In genomic region chr17:20226814-20227482, GRCh38 we compare ENCODE assay signal across 8 cellular contexts.
DNase-seq lines count a peak whose midpoint lies in the region; ATAC-seq and TF ChIP-seq lines count a peak whose summit lies in the region.

No MANE protein-coding gene starts in this region.

- no peak for TF ChIP-seq POLR2A in esophagus squamous epithelium (IDR thresholded peaks at IDR 0.05)

- POLR2A ChIA-PET in PC-3 (lab: Charles Lee; ENCODE audit: unreplicated experiment) = no interaction called here
- POLR2A ChIA-PET in naive thymus-derived CD8-positive, alpha-beta T cell (lab: Charles Lee) = interaction anchor here (0.6 to 1.9 kb wide), 5 partner anchors 18 to 93 kb away, joined by 3 to 10 read pairs (median 4); no protein-coding TSS in a partner anchor

- H3K4me3 ChIP-seq in GM12864 (ENCODE audit: low read depth, low read length) (no peak overlapping the region), PC-3 (ENCODE audit: low read length) (no peak overlapping the region), esophagus squamous epithelium (no peak overlapping the region)

- DNase-seq in GM12864 (ENCODE audit: low read depth) (no peak), HUDEP-2 (lab: John Stamatoyannopoulos, UW; ENCODE audit: unreplicated experiment in 76 of 76) (peak in 71 of 76 experiments; percentile 15 to 85 (median 67)), PC-3 (peak; percentile 84), activated T-cell treated with anti-CD3 and anti-CD28 coated beads for 48 hours (ENCODE audit: low read depth) (peak; percentile 71), esophagus squamous epithelium (lab: John Stamatoyannopoulos, UW) (no peak)
- peak; percentile 67 to 89 (median 78) for DNase-seq in naive thymus-derived CD8-positive, alpha-beta T cell
- peak; percentile 36 to 54 for DNase-seq in stimulated activated CD8-positive, alpha-beta memory T cell treated with anti-CD3 and anti-CD28 coated beads, Interleukin-7, amount 100 ng/mL, for 48 hours (ENCODE audit: extremely low read depth in 1 of 2, low read depth in 1 of 2)

- H3K27me3 ChIP-seq in PC-3 (ENCODE audit: low read length) (no peaks in the 10 kb centered on the region), esophagus squamous epithelium (no peaks in the 10 kb centered on the region)

- H3K9me3 ChIP-seq in PC-3 (ENCODE audit: low read length) (no peaks in the 10 kb centered on the region), esophagus squamous epithelium (no peaks in the 10 kb centered on the region)

- no peaks in the 10 kb centered on the region for H3K36me3 Mint-ChIP-seq in naive thymus-derived CD8-positive, alpha-beta T cell

- H3K36me3 ChIP-seq in PC-3 (ENCODE audit: low read depth, low read length) (peaks cover 2% of the 10 kb centered on the region; the same call in 1 of the 2 replicates), esophagus squamous epithelium (peaks cover 0 to 9% (median 0%) of the 10 kb centered on the region in 3 donors)

- H3K4me3 Mint-ChIP-seq in naive thymus-derived CD8-positive, alpha-beta T cell = peak overlapping the region in 4 of 10 donors; percentile 5 to 58 (median 36)

- no peak overlapping the region for H3K4me2 ChIP-seq in PC-3 (ENCODE audit: low read length)

- peaks cover 0 to 6% (median 2%) of the 10 kb centered on the region in 5 donors for H3K27me3 Mint-ChIP-seq in naive thymus-derived CD8-positive, alpha-beta T cell

- H3K27ac ChIP-seq in PC-3 (ENCODE audit: low read length) (no peak overlapping the region), esophagus squamous epithelium (no peak overlapping the region)

- H2AFZ ChIP-seq in PC-3 (ENCODE audit: low read length) = no peak overlapping the region

- no peaks in the 10 kb centered on the region; the same call in 1 of the 2 replicates for H3K79me2 ChIP-seq in PC-3 (ENCODE audit: low read length)

- peak; percentile 90 for ATAC-seq in PC-3
- ATAC-seq in naive thymus-derived CD8-positive, alpha-beta T cell = peak; percentile 99 to 100
- no peak for ATAC-seq in GM21447 (IDR thresholded peaks at IDR 0.05; ENCODE audit: unreplicated experiment)

- H3K4me1 ChIP-seq in PC-3 (ENCODE audit: insufficient read depth, low read length) (peaks cover 6% of the 10 kb centered on the region; the same call in 1 of the 2 replicates), esophagus squamous epithelium (peaks cover 0 to 10% (median 0%) of the 10 kb centered on the region in 3 donors)

- no peak overlapping the region for H3K9ac ChIP-seq in PC-3 (ENCODE audit: low read length)

- TF ChIP-seq CTCF in GM12864 (IDR thresholded peaks at IDR 0.05; ENCODE audit: low read depth, low read length, missing control alignments) (peak; percentile 82), PC-3 (conservative IDR thresholded peaks at IDR 0.05; ENCODE audit: low read depth, low read length) (peak; percentile 94), esophagus squamous epithelium (IDR thresholded peaks at IDR 0.05) (peak; percentile 40 to 83 (median 72))

- CTCF ChIA-PET in PC-3 (lab: Charles Lee) = interaction anchor here (1.1 kb wide), 1 partner anchor 94 kb away, joined by 3 read pairs; no protein-coding TSS in a partner anchor

- H3K4me1 Mint-ChIP-seq in naive thymus-derived CD8-positive, alpha-beta T cell = peaks cover 10 to 41% (median 17%) of the 10 kb centered on the region in 4 donors

- no peaks in the 10 kb centered on the region for H3F3A ChIP-seq in PC-3 (ENCODE audit: low read length, unreplicated experiment)

- H3K27ac Mint-ChIP-seq in naive thymus-derived CD8-positive, alpha-beta T cell = peak overlapping the region in 4 of 10 donors; percentile 31 to 88 (median 72)

- no peaks in the 10 kb centered on the region for H3K9me2 ChIP-seq in PC-3 (replicated peaks; ENCODE audit: low read length)

- 22 to 53% methylated on average over 4 to 5 of the region's 8 CpGs for WGBS in esophagus squamous epithelium, 2 donors

- BruUV-seq in PC-3 (replicated peaks; lab: Mats Ljungman, UMichigan) = no TSS peak

- no peaks in the 10 kb centered on the region for H3K9me3 Mint-ChIP-seq in naive thymus-derived CD8-positive, alpha-beta T cell

- intact Hi-C loops in PC-3 (cut with micrococcal nuclease) (loop anchor here (2.0 kb wide), 2 partner anchors 94 to 234 kb away; no protein-coding TSS in a partner anchor), esophagus squamous epithelium (cut with DNase I) (no loop called here)

- H4K20me1 ChIP-seq in PC-3 (ENCODE audit: low read length) = 0 out of 2 replicates have a peak, but pooled peaks cover 8% of the 10 kb centered on the region

Comparison
In these comparisons a context has a peak if more than half of its experiments do, and no peak if none do; other contexts are left out.
1. DNase-seq: peak in HUDEP-2 (71 of 76), PC-3 (single experiment), activated T-cell treated with anti-CD3 and anti-CD28 coated beads for 48 hours (single experiment), naive thymus-derived CD8-positive, alpha-beta T cell (10 of 10) and stimulated activated CD8-positive, alpha-beta memory T cell treated with anti-CD3 and anti-CD28 coated beads, Interleukin-7, amount 100 ng/mL, for 48 hours (2 of 2); none in GM12864 (single experiment) and esophagus squamous epithelium (single experiment).
2. Peak in every context shown above with its lines, with median percentiles within 50 percentile points of each other: CTCF ChIP-seq.